Comparison of ENCODE assay signal across 8 cellular contexts in the genomic region with DNA sequence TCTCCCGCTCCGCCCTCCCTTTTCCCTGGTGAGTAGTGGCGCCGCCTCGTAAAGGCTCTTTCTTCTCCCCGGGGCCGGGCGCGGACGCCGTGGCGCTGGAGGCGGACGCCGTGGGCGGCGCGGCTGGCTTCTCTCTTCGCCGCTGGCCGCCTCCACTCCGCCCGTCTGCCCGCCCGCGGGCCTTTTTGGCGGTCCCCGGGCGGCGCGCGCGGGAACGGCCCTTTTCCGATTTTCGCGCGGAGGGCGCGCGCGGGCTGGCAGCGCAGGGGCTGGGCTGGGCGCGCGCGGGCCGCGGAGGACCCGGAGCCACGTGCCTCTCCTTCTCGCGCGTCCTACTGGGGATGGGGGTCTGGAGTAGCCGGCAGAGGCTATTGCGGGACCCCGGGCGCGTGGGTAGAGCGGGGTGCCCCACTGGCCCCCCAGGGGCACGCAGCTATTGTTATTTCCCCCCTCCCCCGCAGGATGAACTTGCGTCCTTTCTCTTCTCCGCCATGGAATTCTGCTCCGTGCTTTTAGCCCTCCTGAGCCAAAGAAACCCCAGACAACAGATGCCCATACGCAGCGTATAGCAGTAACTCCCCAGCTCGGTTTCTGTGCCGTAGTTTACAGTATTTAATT. TPM values are rescaled to one million over a fixed set of nuclear protein-coding genes. Genes with fewer than 3 reads are reported as not detected.
A peak's percentile ranks its signal among the peaks of the same experiment; 100 is the strongest.
DNase-seq lines count a peak whose midpoint lies in the region; ATAC-seq and TF ChIP-seq lines count a peak whose summit lies in the region.

No MANE protein-coding gene starts in this region.

- WGBS in HUES64 = under 1% methylated on average over 67 of the region's 69 CpGs
- WGBS in aorta, 2 donors = 0% methylated on average over 56 to 69 of the region's 69 CpGs

- TF ChIP-seq CTCF in epithelial cell of esophagus (IDR thresholded peaks at IDR 0.05; ENCODE audit: insufficient read depth, low read depth, low read length, missing control alignments) = no peak
- no peak for TF ChIP-seq CTCF in nephron (IDR thresholded peaks at IDR 0.05; ENCODE audit: unreplicated experiment in 3 of 3)

- peak overlapping the region; percentile 91 for H3K27ac ChIP-seq in HUES64 (ENCODE audit: low read depth, low read length)
- peak overlapping the region; percentile 37 to 96 for H3K27ac ChIP-seq in aorta (ENCODE audit: low read depth in 1 of 2, low read length in 2 of 2)

- H3K9ac ChIP-seq in HUES64 (ENCODE audit: low read depth, low read length) = peak overlapping the region; percentile 98

- H3K27me3 ChIP-seq in HUES64 (ENCODE audit: insufficient read depth, low read length) (peaks cover 8% of the 10 kb centered on the region), aorta (ENCODE audit: control insufficient read depth in 1 of 2, insufficient read depth in 2 of 2, low read length in 1 of 2) (peaks cover 0 to 2% of the 10 kb centered on the region in 2 donors)

- peaks cover 18% of the 10 kb centered on the region for H3K4me1 Mint-ChIP-seq in nephron

- DNase-seq in COR-L47 (lab: John Stamatoyannopoulos, UW) = peak; percentile 70
- DNase-seq in epithelial cell of esophagus (ENCODE audit: low read depth) = no peak
- peak; percentile 61 to 87 for DNase-seq in aorta
- no peak for DNase-seq in GF-D8 (lab: John Stamatoyannopoulos, UW)

- ATAC-seq in GM21367 (IDR thresholded peaks at IDR 0.05; ENCODE audit: unreplicated experiment) = peak; percentile 21
- ATAC-seq in activated CD4-positive, CD25-positive, alpha-beta regulatory T cell treated with anti-CD3 and anti-CD28 coated beads, Interleukin-2, amount 50 U/mL, for 24 hours = peak; percentile 12 to 15
- ATAC-seq in aorta (ENCODE audit: low FRiP score) = peak; percentile 65

- peaks cover 8% of the 10 kb centered on the region for H3K27me3 Mint-ChIP-seq in nephron (ENCODE audit: low read depth)

- H3K4me3 ChIP-seq in HUES64 (ENCODE audit: low read length) = peak overlapping the region; percentile 96
- H3K4me3 ChIP-seq in epithelial cell of esophagus (ENCODE audit: low read length) = peak overlapping the region; percentile 71
- peak overlapping the region; percentile 89 to 92 for H3K4me3 ChIP-seq in aorta (ENCODE audit: low read length in 2 of 2)

- H3K36me3 ChIP-seq in HUES64 (ENCODE audit: insufficient read depth, low read length) (peaks cover 46% of the 10 kb centered on the region), aorta (ENCODE audit: control insufficient read depth in 1 of 2, insufficient read depth in 2 of 2, low read length in 1 of 2) (peaks cover 0 to 2% of the 10 kb centered on the region in 2 donors)

- peaks cover 31% of the 10 kb centered on the region for H3K36me3 Mint-ChIP-seq in nephron (ENCODE audit: low read depth)

- H3K9me3 ChIP-seq in HUES64 (ENCODE audit: insufficient read depth, low read depth, low read length) (no peaks in the 10 kb centered on the region), aorta (ENCODE audit: control insufficient read depth, low read length) (no peaks in the 10 kb centered on the region)

- intact Hi-C loops in aorta (cut with DNase I) = loop anchor here in 1 of 2 donors (10.0 kb wide), 1 partner anchor 61 kb away; the partner anchor contains the start of gene CHCHD5

- H3K4me3 Mint-ChIP-seq in nephron = peak overlapping the region; percentile 82 to 97 (median 94)

- H3K4me1 ChIP-seq in HUES64 (ENCODE audit: insufficient read depth, low read length) (peaks cover 36% of the 10 kb centered on the region; the same call in 1 of the 2 replicates), aorta (ENCODE audit: control insufficient read depth in 1 of 2, insufficient read depth in 2 of 2, low read length in 2 of 2) (peaks cover 2 to 4% of the 10 kb centered on the region in 2 donors)

- no peaks in the 10 kb centered on the region for H3K9me3 Mint-ChIP-seq in nephron

- H3K27ac Mint-ChIP-seq in nephron = peak overlapping the region; percentile 33 to 81 (median 67)

RNA-seq across cellular contexts. Expression of gene SLC20A1, which starts 0.5 kb away (rescaled TPM):
- 70.0 TPM for polyA plus RNA-seq in HUES64 (2013, experiment 1 of 2)
- 50.9 TPM for polyA plus RNA-seq in HUES64 (2013, experiment 2 of 2)
- total RNA-seq in aorta = 10 to 100 TPM; 51.9 to 82.6 TPM
- polyA plus RNA-seq in aorta = 10 to 100 TPM in 1 of 2 donors, 1 to 10 TPM in 1; 7.0 to 19.6 TPM

Comparison
In these comparisons a context has a peak if more than half of its experiments do, and no peak if none do; other contexts are left out.
1. DNase-seq: peak in COR-L47 (single experiment) and aorta (2 of 2); none in epithelial cell of esophagus (single experiment) and GF-D8 (single experiment).
2. ATAC-seq: peak in every context shown above with its lines; median percentile 65 in aorta; 21 in GM21367; 14 in activated CD4-positive, CD25-positive, alpha-beta regulatory T cell treated with anti-CD3 and anti-CD28 coated beads, Interleukin-2, amount 50 U/mL, for 24 hours.
3. Peak in every context shown above with its lines, with median percentiles within 50 percentile points of each other: H3K4me3 ChIP-seq.